In the genomic region with DNA sequence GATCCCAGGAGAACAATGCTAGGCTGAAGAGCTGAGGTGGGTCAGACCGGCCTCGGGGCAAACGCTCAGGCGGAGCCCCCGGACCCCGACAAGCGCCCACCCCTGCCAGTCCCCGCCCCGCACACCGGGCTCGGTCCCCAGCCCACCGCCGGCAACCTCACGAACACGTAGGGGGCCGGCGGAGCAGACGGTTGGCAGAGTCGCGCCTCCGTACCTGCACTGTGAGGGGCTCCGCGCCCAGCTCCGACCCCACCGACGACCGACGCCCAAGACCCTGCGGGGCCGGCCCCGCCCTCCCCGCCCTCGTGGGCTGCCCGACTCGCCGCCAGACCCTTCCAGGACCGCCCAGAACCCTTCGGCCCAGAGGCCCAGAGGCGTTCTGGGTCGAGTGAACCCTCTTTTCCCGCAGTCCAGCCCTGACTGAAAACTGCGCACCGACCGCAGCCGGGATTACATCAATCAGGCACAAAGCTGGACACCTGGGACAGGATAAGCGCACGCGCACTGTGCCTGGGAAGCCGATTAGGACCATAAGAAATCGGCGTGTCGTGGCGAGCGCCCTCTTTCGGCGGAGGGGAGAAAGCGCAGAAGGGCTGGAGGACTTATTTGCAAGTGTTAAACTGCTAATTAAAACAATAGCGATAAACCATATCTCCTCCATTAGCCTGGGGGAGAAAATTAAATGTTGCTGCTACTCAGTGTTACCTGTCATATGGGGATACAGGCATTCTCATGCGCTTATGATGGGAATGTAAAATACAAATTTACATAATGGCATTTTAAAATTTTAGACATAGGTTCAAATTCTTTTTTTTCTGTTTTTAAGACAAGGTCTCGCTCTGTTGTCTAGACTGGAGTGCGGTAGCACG, we compare ENCODE assay signal across 8 cellular contexts. TPM values are rescaled to one million over a fixed set of nuclear protein-coding genes. Genes with fewer than 3 reads are reported as not detected.
DNase-seq lines count a peak whose midpoint lies in the region; ATAC-seq and TF ChIP-seq lines count a peak whose summit lies in the region.

No MANE protein-coding gene starts in this region.

- TF ChIP-seq CTCF in GM10248 (IDR thresholded peaks at IDR 0.05; ENCODE audit: control extremely low read depth, extremely low read depth, low read depth, missing control alignments) = peak; percentile 95
- TF ChIP-seq CTCF in SU-DHL-6 (IDR thresholded peaks at IDR 0.05; ENCODE audit: insufficient read depth, low read length, poor library complexity, severe bottlenecking) = peak; percentile 90
- peak; percentile 89 to 96 (median 94) for TF ChIP-seq CTCF in upper lobe of left lung (IDR thresholded peaks at IDR 0.05)

- H3K27me3 ChIP-seq in SU-DHL-6 (ENCODE audit: low read length) (no peaks in the 10 kb centered on the region), upper lobe of left lung (no peaks in the 10 kb centered on the region)

- H3K36me3 ChIP-seq in SU-DHL-6 (ENCODE audit: low read length) (no peaks in the 10 kb centered on the region), upper lobe of left lung (no peaks in the 10 kb centered on the region)

- DNase-seq in GM10248 (ENCODE audit: extremely low spot score) (peak; percentile 94), NCI-H1417 (lab: John Stamatoyannopoulos, UW) (peak; percentile 86 to 98 (median 93)), cardiac septum (ENCODE audit: low spot score) (peak; percentile 97), posterior cingulate gyrus (peak; percentile 85 to 99 (median 94)), upper lobe of left lung (peak; percentile 93 to 95)
- DNase-seq in activated naive CD8-positive, alpha-beta T cell treated with anti-CD3 and anti-CD28 coated beads, Interleukin-2, amount 50 U/mL, for 24 hours = peak; percentile 97

- H3K4me2 ChIP-seq in SU-DHL-6 (ENCODE audit: low read depth, low read length, poor library complexity, severe bottlenecking) = peak overlapping the region; percentile 93

- CTCF ChIA-PET in GM10248 (lab: Yijun Ruan, JAX) = interaction anchor here (0.5 to 6.1 kb wide), 35 partner anchors 9 to 712 kb away, joined by 3 to 57 read pairs (median 4); a partner anchor contains a TSS

- peak overlapping the region; percentile 99 for H3K27ac Mint-ChIP-seq in activated naive CD8-positive, alpha-beta T cell treated with anti-CD3 and anti-CD28 coated beads, Interleukin-2, amount 50 U/mL, for 24 hours

- H3K27me3 Mint-ChIP-seq in activated naive CD8-positive, alpha-beta T cell treated with anti-CD3 and anti-CD28 coated beads, Interleukin-2, amount 50 U/mL, for 24 hours = peaks cover 5% of the 10 kb centered on the region

- peak overlapping the region; percentile 75 for H3K9ac ChIP-seq in SU-DHL-6 (ENCODE audit: low read length)

- H3K79me2 ChIP-seq in SU-DHL-6 (ENCODE audit: insufficient read depth, low read length) = peaks cover 39% of the 10 kb centered on the region

- WGBS in upper lobe of left lung, 2 donors = 4% methylated on average over 21 to 23 of the region's 62 CpGs

- peaks cover 6% of the 10 kb centered on the region for H3K4me1 Mint-ChIP-seq in activated naive CD8-positive, alpha-beta T cell treated with anti-CD3 and anti-CD28 coated beads, Interleukin-2, amount 50 U/mL, for 24 hours

- no peaks in the 10 kb centered on the region for H3K9me3 ChIP-seq in SU-DHL-6 (ENCODE audit: insufficient read depth, low read length)
- no peaks in the 10 kb centered on the region for H3K9me3 ChIP-seq in upper lobe of left lung

- no peaks in the 10 kb centered on the region for H3K36me3 Mint-ChIP-seq in activated naive CD8-positive, alpha-beta T cell treated with anti-CD3 and anti-CD28 coated beads, Interleukin-2, amount 50 U/mL, for 24 hours (ENCODE audit: low read depth)

- ATAC-seq in HG02571 (IDR thresholded peaks at IDR 0.05; ENCODE audit: unreplicated experiment) = peak; percentile 56
- peak; percentile 81 for ATAC-seq in activated naive CD8-positive, alpha-beta T cell treated with anti-CD3 and anti-CD28 coated beads, Interleukin-2, amount 50 U/mL, for 24 hours
- peak; percentile 92 to 96 for ATAC-seq in upper lobe of left lung (ENCODE audit: low FRiP score in 2 of 2)

- H3K9me2 ChIP-seq in SU-DHL-6 (replicated peaks; ENCODE audit: insufficient read depth, low read length) = no peaks in the 10 kb centered on the region

- H3K4me3 ChIP-seq in SU-DHL-6 (ENCODE audit: insufficient read depth, low read length, poor library complexity, severe bottlenecking) = peak overlapping the region; percentile 73
- peak overlapping the region; percentile 64 to 88 (median 84) for H3K4me3 ChIP-seq in upper lobe of left lung

- intact Hi-C loops in cardiac septum (cut with DNase I) (loop anchor here (5.0 to 10.0 kb wide), 3 partner anchors 60 to 567 kb away; a partner anchor contains a TSS), posterior cingulate gyrus (cut with DNase I) (loop anchor here (2.0 kb wide), 1 partner anchor 141 kb away; no protein-coding TSS in a partner anchor)

- peak overlapping the region; percentile 75 for H2AFZ ChIP-seq in SU-DHL-6 (ENCODE audit: low read depth, low read length, severe bottlenecking)

- H3K4me1 ChIP-seq in upper lobe of left lung = peaks cover 17 to 44% (median 25%) of the 10 kb centered on the region in 4 donors

- POLR2A ChIA-PET in GM10248 (lab: Yijun Ruan, JAX) = no interaction called here

- no peaks in the 10 kb centered on the region for H3F3A ChIP-seq in SU-DHL-6 (ENCODE audit: insufficient read depth)

- no peaks in the 10 kb centered on the region for H3K9me3 Mint-ChIP-seq in activated naive CD8-positive, alpha-beta T cell treated with anti-CD3 and anti-CD28 coated beads, Interleukin-2, amount 50 U/mL, for 24 hours

- TF ChIP-seq EP300 in upper lobe of left lung (IDR thresholded peaks at IDR 0.05) = no peak

- peak in 2 of 4 donors; percentile 31 to 56 for TF ChIP-seq POLR2A in upper lobe of left lung (IDR thresholded peaks at IDR 0.05)

- no peaks in the 10 kb centered on the region for H4K20me1 ChIP-seq in SU-DHL-6 (ENCODE audit: low read depth, low read length)

- H3K27ac ChIP-seq in SU-DHL-6 (ENCODE audit: low read depth, low read length) (peak overlapping the region; percentile 66), upper lobe of left lung (peak overlapping the region; percentile 91 to 94 (median 92))

- H3K4me3 Mint-ChIP-seq in activated naive CD8-positive, alpha-beta T cell treated with anti-CD3 and anti-CD28 coated beads, Interleukin-2, amount 50 U/mL, for 24 hours = no peak overlapping the region

RNA-seq across cellular contexts. Expression of a gene that starts 11.7 kb away (rescaled TPM):
- 233 TPM for total RNA-seq in cardiac septum
- 100 to 1,000 TPM; 106 to 260 (median 147) TPM for total RNA-seq in upper lobe of left lung

RNA-seq across cellular contexts. Expression of a gene that starts 29.6 kb away (rescaled TPM):
- total RNA-seq in cardiac septum (1.1 TPM), upper lobe of left lung (10 to 100 TPM in 2 of 6 donors, 1 to 10 TPM in 4; 2.6 to 12.3 (median 5.7) TPM)

RNA-seq across cellular contexts. Expression of a gene that starts 29.7 kb away (rescaled TPM):
- total RNA-seq in cardiac septum = 2.6 TPM
- 10 to 100 TPM in 4 of 6 donors, 1 to 10 TPM in 2; 8.4 to 28.2 (median 13.3) TPM for total RNA-seq in upper lobe of left lung

RNA-seq across cellular contexts. Expression of a gene that starts 48.6 kb away (rescaled TPM):
- total RNA-seq in cardiac septum (3.6 TPM), upper lobe of left lung (10 to 100 TPM in 3 of 6 donors, 1 to 10 TPM in 3; 3.2 to 47.1 (median 11.0) TPM)

RNA-seq across cellular contexts. Expression of a gene that starts 49.9 kb away (rescaled TPM):
- 18.5 TPM for total RNA-seq in cardiac septum
- 10 to 100 TPM; 26.7 to 95.3 (median 34.0) TPM for total RNA-seq in upper lobe of left lung

Comparison
In these comparisons a context has a peak if more than half of its experiments do, and no peak if none do; other contexts are left out.
1. Peak in every context shown above with its lines: DNase-seq, ATAC-seq, H3K4me3 ChIP-seq and H3K27ac ChIP-seq.